Comparison of ENCODE assay signal across 7 cellular contexts in the genomic region with DNA sequence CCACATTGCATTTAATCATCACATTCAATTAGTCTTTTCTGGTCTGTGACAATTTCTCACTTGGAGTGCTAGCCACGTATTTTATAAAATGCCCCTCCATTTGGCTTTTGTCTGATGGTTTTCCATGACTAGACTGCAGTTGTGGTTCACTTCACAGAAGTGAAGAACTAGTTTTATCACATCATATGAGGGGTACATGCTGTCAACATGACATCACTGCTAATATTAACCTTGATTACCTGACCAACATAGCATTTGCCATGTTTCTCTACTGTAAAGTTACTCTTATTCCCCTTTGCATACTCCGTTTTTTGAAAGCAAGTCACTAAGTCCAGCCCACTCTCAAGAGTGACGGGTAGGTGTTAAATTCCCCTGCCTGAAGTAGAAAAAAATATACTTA. TPM values are rescaled to one million over a fixed set of nuclear protein-coding genes. Genes with fewer than 3 reads are reported as not detected.
"Had no signal": no experiment of that assay in that cellular context is flagged by ENCODE, and none has a peak within 500 bp of the region (broad histone marks: within the 10 kb centered on the region; RNA-seq: fewer than 3 reads in every experiment).

No MANE protein-coding gene starts in this region.

- ATAC-seq: GM12878 had no signal

- FAIRE-seq: G401.6, GM12878, GM12892, GM18507 had no signal

- H3K4me3 ChIP-seq: GM12878 had no signal

- DNase-seq: GDM1, GF-D8 had no signal

RNA-seq across cellular contexts. Expression of gene COL10A1, which starts 48.0 kb away (rescaled TPM):
- total RNA-seq: G401 had no signal
